32 cellular contexts compared by ENCODE assay signal in genomic region chr19:55530996-55531395, GRCh38. TPM values are rescaled to one million over a fixed set of nuclear protein-coding genes. Genes with fewer than 3 reads are reported as not detected.
"Had no signal": no experiment of that assay in that cellular context is flagged by ENCODE, and none has a peak within 500 bp of the region (broad histone marks: within the 10 kb centered on the region; RNA-seq: fewer than 3 reads in every experiment).

No MANE protein-coding gene starts in this region.

- H3K4me2 ChIP-seq: hepatocyte had no signal

- ATAC-seq: effector memory CD8-positive, alpha-beta T cell; esophagus mucosa; gastrocnemius medialis; heart left ventricle; left cardiac atrium; left lung; left ventricle myocardium superior; lower lobe of right lung had no signal

- H3K36me3 Mint-ChIP-seq: memory B cell had no signal

- H3K4me1 Mint-ChIP-seq: endodermal cell, memory B cell had no signal

- H3K27me3 ChIP-seq: colonic mucosa, gastrocnemius medialis, hepatocyte had no signal

- H3K27me3 Mint-ChIP-seq: memory B cell had no signal

- H2AFZ ChIP-seq: hepatocyte had no signal

- H3K36me3 ChIP-seq: colonic mucosa, esophagus squamous epithelium, gastrocnemius medialis, heart left ventricle, left lung, lower lobe of right lung had no signal

- H3K9me3 Mint-ChIP-seq: dendritic cell treated with granulocyte-macrophage colony-stimulating factor and Interleukin-4, amounts not matched to agents 40 ng/mL and 50 ng/mL, for 4 days; effector memory CD8-positive, alpha-beta T cell; endodermal cell; memory B cell had no signal

- H3K27ac ChIP-seq: colonic mucosa, epithelial cell of prostate, esophagus squamous epithelium, gastrocnemius medialis, heart left ventricle, hepatocyte, left lung, lower lobe of right lung had no signal

- H3K4me3 ChIP-seq: colonic mucosa, esophagus squamous epithelium, gastrocnemius medialis, heart left ventricle, hepatocyte, left lung, lower lobe of right lung had no signal

- H3K79me2 ChIP-seq: hepatocyte had no signal

- H3K27ac Mint-ChIP-seq: dendritic cell treated with granulocyte-macrophage colony-stimulating factor and Interleukin-4, amounts not matched to agents 40 ng/mL and 50 ng/mL, for 4 days; effector memory CD8-positive, alpha-beta T cell; endodermal cell; memory B cell had no signal

- DNase-seq: cerebellar nuclear complex; colonic mucosa; cortex of kidney; effector CD8-positive, alpha-beta T cell; effector memory CD8-positive, alpha-beta T cell; endodermal cell; erythroblast; esophagus squamous epithelium; foreskin fibroblast; foreskin melanocyte; gastrocnemius medialis; heart left ventricle; hypothalamus; left cardiac atrium; left lung; left ventricle myocardium superior; lower lobe of right lung; mesendoderm; midbrain had no signal

- H3K4me3 Mint-ChIP-seq: dendritic cell treated with granulocyte-macrophage colony-stimulating factor and Interleukin-4, amounts not matched to agents 40 ng/mL and 50 ng/mL, for 4 days; effector memory CD8-positive, alpha-beta T cell; endodermal cell; memory B cell had no signal

- H3K9me3 ChIP-seq: colonic mucosa, esophagus squamous epithelium, gastrocnemius medialis, heart left ventricle, left lung, lower lobe of right lung had no signal

RNA-seq across cellular contexts. Expression of gene SBK2, which starts 5.9 kb away (rescaled TPM):
- total RNA-seq: chondrocyte, colonic mucosa, dermis microvascular lymphatic vessel endothelial cell, esophagus mucosa, esophagus squamous epithelium, glomerular endothelial cell, left lung, lower leg skin, lower lobe of right lung, lung microvascular endothelial cell, mononuclear cell, mucosa of gallbladder had no signal
- polyA plus RNA-seq: keratinocyte had no signal

RNA-seq across cellular contexts. Expression of gene SBK3, which starts 14.3 kb away (rescaled TPM):
- total RNA-seq: chondrocyte, colonic mucosa, mononuclear cell had no signal
- polyA plus RNA-seq: hepatocyte, keratinocyte had no signal

RNA-seq across cellular contexts. Expression of gene SSC5D, which starts 42.8 kb away (rescaled TPM):
- total RNA-seq: lung microvascular endothelial cell had no signal
- polyA plus RNA-seq: keratinocyte had no signal
